In the genomic region with DNA sequence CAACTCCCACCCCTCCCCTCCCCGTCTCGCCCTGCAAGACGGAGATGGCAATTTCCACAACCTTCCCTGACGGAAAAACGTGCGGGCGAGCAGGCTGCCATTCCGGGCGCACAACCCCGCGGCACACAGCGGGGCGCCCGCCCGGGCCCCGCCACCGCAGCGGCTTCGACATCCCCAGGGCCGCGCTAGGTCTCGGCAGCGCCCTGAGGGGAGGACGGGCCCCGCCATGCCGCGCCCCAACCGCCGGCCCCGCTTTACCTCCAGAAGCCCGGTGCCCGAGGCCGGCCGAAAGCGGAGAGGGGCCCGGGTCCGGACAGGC, we compare ENCODE assay signal across 8 cellular contexts. TPM values are rescaled to one million over a fixed set of nuclear protein-coding genes. Genes with fewer than 3 reads are reported as not detected.
DNase-seq lines count a peak whose midpoint lies in the region; ATAC-seq, FAIRE-seq and TF ChIP-seq lines count a peak whose summit lies in the region.

No MANE protein-coding gene starts in this region.

- H3K4me1 ChIP-seq in GM12878 (ENCODE audit: control insufficient read depth, insufficient read depth, low read length) (peaks cover 11% of the 10 kb centered on the region), suprapubic skin (peaks cover 24% of the 10 kb centered on the region)

- no peak for DNase-seq in activated CD4-positive, alpha-beta T cell treated with anti-CD3 and anti-CD28 coated beads, Interleukin-2, amount 10 ng/mL, durations not matched to agents 7 days and 5 days
- DNase-seq in activated CD4-positive, alpha-beta T cell treated with anti-CD3 and anti-CD28 coated beads for 48 hours: no peak
- DNase-seq in GM12878 (ENCODE audit: low read depth, low spot score): no peak
- no peak for DNase-seq in left colon
- no peak for DNase-seq in suprapubic skin (ENCODE audit: low spot score in 2 of 2)
- no peak for DNase-seq in midbrain (lab: John Stamatoyannopoulos, UW)
- DNase-seq in dermis blood vessel endothelial cell: no peak

- no peak for TF ChIP-seq RAD21 in GM12878 (IDR thresholded peaks at IDR 0.05; ENCODE audit: insufficient read depth, low read depth, low read length)

- peaks cover 52% of the 10 kb centered on the region for H3K4me1 Mint-ChIP-seq in activated CD4-positive, alpha-beta T cell treated with anti-CD3 and anti-CD28 coated beads, Interleukin-2, amount 10 ng/mL, durations not matched to agents 7 days and 5 days

- POLR2A ChIA-PET in activated CD4-positive, alpha-beta T cell treated with anti-CD3 and anti-CD28 coated beads, Interleukin-2, amount 10 ng/mL, durations not matched to agents 7 days and 5 days (lab: Charles Lee): no interaction called here
- POLR2A ChIA-PET in GM12878 (lab: Charles Lee): interaction anchor here (1.7 kb wide), 1 partner anchor 78 kb away, joined by 9 read pairs; no protein-coding TSS in a partner anchor

- peaks cover 11% of the 10 kb centered on the region for H3K9me3 Mint-ChIP-seq in activated CD4-positive, alpha-beta T cell treated with anti-CD3 and anti-CD28 coated beads, Interleukin-2, amount 10 ng/mL, durations not matched to agents 7 days and 5 days

- peak overlapping the region; percentile 77 for H3K4me3 Mint-ChIP-seq in activated CD4-positive, alpha-beta T cell treated with anti-CD3 and anti-CD28 coated beads, Interleukin-2, amount 10 ng/mL, durations not matched to agents 7 days and 5 days

- CTCF ChIA-PET in activated CD4-positive, alpha-beta T cell treated with anti-CD3 and anti-CD28 coated beads, Interleukin-2, amount 10 ng/mL, durations not matched to agents 7 days and 5 days (lab: Charles Lee): interaction anchor here (1.3 to 3.1 kb wide), 2 partner anchors 10 to 60 kb away, joined by 3 to 14 read pairs; no protein-coding TSS in a partner anchor
- CTCF ChIA-PET in GM12878 (lab: Yijun Ruan, JAX): interaction anchor here (1.2 to 2.7 kb wide), 2 partner anchors 31 to 32 kb away, joined by 6 to 8 read pairs; no protein-coding TSS in a partner anchor

- RAD21 ChIA-PET in GM12878 (lab: Charles Lee; ENCODE audit: unreplicated experiment): interaction anchor here (1.1 kb wide), 1 partner anchor 22 kb away, joined by 5 read pairs; no protein-coding TSS in a partner anchor

- H3K27me3 ChIP-seq in GM12878 (replicated peaks in 1 of 2; ENCODE audit: control insufficient read depth in 2 of 2, insufficient read depth in 2 of 2, low read length in 1 of 2) (no peaks in the 10 kb centered on the region; a peak in 1 of 4 replicates), suprapubic skin (no peaks in the 10 kb centered on the region)

- peak overlapping the region; percentile 60; the same call in 1 of the 2 replicates for H3K9ac ChIP-seq in GM12878 (ENCODE audit: control insufficient read depth, insufficient read depth, low read length)

- TF ChIP-seq EP300 in GM12878 (IDR thresholded peaks at IDR 0.05; ENCODE audit: borderline replicate concordance in 1 of 2, control insufficient read depth in 1 of 2, low read depth in 2 of 2, low read length in 2 of 2): no peak
- no peak for TF ChIP-seq EP300 in suprapubic skin (IDR thresholded peaks at IDR 0.05)

- in situ Hi-C loops in GM12878 (cut with MboI): loop anchor here (10.0 kb wide), 1 partner anchor 57 kb away; no protein-coding TSS in a partner anchor

- SMC1A ChIA-PET in GM12878 (lab: Charles Lee; ENCODE audit: uncharacterized antibody, unreplicated experiment): interaction anchor here (1.0 kb wide), 1 partner anchor 79 kb away, joined by 3 read pairs; no protein-coding TSS in a partner anchor

- intact Hi-C loops in GM12878 (cut with micrococcal nuclease; ENCODE audit: unreplicated experiment) (no loop called here), left colon (cut with DNase I, micrococcal nuclease) (no loop called here)

- ATAC-seq in HG03342 (IDR thresholded peaks at IDR 0.05; ENCODE audit: unreplicated experiment) (peak; percentile 24), GM12878 (peak; percentile 68), left colon (peak; percentile 57)

- peak overlapping the region; percentile 2 for H2AFZ ChIP-seq in GM12878 (ENCODE audit: control insufficient read depth, low read depth, low read length)

- TF ChIP-seq POLR2A in GM12878 (IDR thresholded peaks at IDR 0.05; ENCODE audit: low read depth, low read length) (no peak), suprapubic skin (IDR thresholded peaks at IDR 0.05) (no peak)

- H3K27ac ChIP-seq in GM12878 (ENCODE audit: control insufficient read depth, insufficient read depth) (no peak overlapping the region; the same call in 1 of the 2 replicates), suprapubic skin (peak overlapping the region; percentile 86)

- peak overlapping the region; percentile 9 for H3K27ac Mint-ChIP-seq in activated CD4-positive, alpha-beta T cell treated with anti-CD3 and anti-CD28 coated beads, Interleukin-2, amount 10 ng/mL, durations not matched to agents 7 days and 5 days

- peak overlapping the region; percentile 70 for H3K4me3 ChIP-seq in GM12878
- H3K4me3 ChIP-seq in suprapubic skin: peak overlapping the region; percentile 85

- H3K27me3 Mint-ChIP-seq in activated CD4-positive, alpha-beta T cell treated with anti-CD3 and anti-CD28 coated beads, Interleukin-2, amount 10 ng/mL, durations not matched to agents 7 days and 5 days: peaks cover 1% of the 10 kb centered on the region

- H3K4me2 ChIP-seq in GM12878 (ENCODE audit: control insufficient read depth, insufficient read depth): peak overlapping the region; percentile 36

- FAIRE-seq in GM12878 (lab: Jason Lieb, UNC): no peak

- H3K9me3 ChIP-seq in GM12878 (replicated peaks; ENCODE audit: control insufficient read depth, insufficient read depth, low read length) (peaks cover 12% of the 10 kb centered on the region), suprapubic skin (no peaks in the 10 kb centered on the region)

- 6% methylated on average over 20 of the region's 37 CpGs for WGBS in GM12878 (ENCODE audit: insufficient coverage, insufficient replicate concordance, low lambda C conversion rate, missing lambda C conversion rate)
- WGBS in suprapubic skin: 4% methylated on average over 9 of the region's 37 CpGs

- peaks cover 33% of the 10 kb centered on the region for H3K36me3 Mint-ChIP-seq in activated CD4-positive, alpha-beta T cell treated with anti-CD3 and anti-CD28 coated beads, Interleukin-2, amount 10 ng/mL, durations not matched to agents 7 days and 5 days (ENCODE audit: low read depth)

- H3K36me3 ChIP-seq in GM12878 (ENCODE audit: control insufficient read depth in 2 of 2, insufficient read depth in 2 of 2, low read length in 1 of 2) (peaks cover 0 to 2% of the 10 kb centered on the region in 2 experiments; a peak in 1 of 4 replicates), suprapubic skin (no peaks in the 10 kb centered on the region)

- no TSS peak for BruUV-seq in GM12878 (replicated peaks; lab: Mats Ljungman, UMichigan)

- TF ChIP-seq CTCF in GM12878 (IDR thresholded peaks at IDR 0.05 in 2 of 3, conservative IDR thresholded peaks at IDR 0.05 in 1 of 3; ENCODE audit: control insufficient read depth in 2 of 3, extremely low read depth in 1 of 3, insufficient read depth in 1 of 3, low read depth in 3 of 3, low read length in 3 of 3) (no peak), suprapubic skin (IDR thresholded peaks at IDR 0.05) (no peak)

- H3K79me2 ChIP-seq in GM12878 (ENCODE audit: control insufficient read depth, insufficient read depth, low read length): peaks cover 18% of the 10 kb centered on the region

- no peaks in the 10 kb centered on the region for H4K20me1 ChIP-seq in GM12878 (ENCODE audit: control insufficient read depth, insufficient read depth)

RNA-seq across cellular contexts. Expression of a gene that starts 0.5 kb away (rescaled TPM):
- 10 to 100 TPM; 44.2 to 45.2 TPM for total RNA-seq in activated CD4-positive, alpha-beta T cell treated with anti-CD3 and anti-CD28 coated beads, Interleukin-2, amount 10 ng/mL, durations not matched to agents 7 days and 5 days
- total RNA-seq in GM12878 (2013; cell fraction: nucleolus; rRNA removed): 11.0 and 13.8 TPM in 2 replicates
- 14.2 and 15.6 TPM in 2 replicates for total RNA-seq in GM12878 (2014; rRNA removed)
- total RNA-seq in GM12878 (2014; rRNA removed; fragmentation: Illumina TruSeq; extraction: Trizol): 7.6 and 9.1 TPM in 2 replicates
- total RNA-seq in GM12878 (2021): 27.8 and 28.2 TPM in 2 replicates
- polyA plus RNA-seq in GM12878 (2011; ENCODE audit: low read depth): 7.1 TPM
- polyA plus RNA-seq in GM12878 (2011; rRNA removed): 3.1 and 11.0 TPM in 2 replicates
- polyA plus RNA-seq in GM12878 (2011; cell fraction: cytosol; rRNA removed): 10.3 and 14.9 TPM in 2 replicates
- 16.2 and 17.7 TPM in 2 replicates for polyA plus RNA-seq in GM12878 (2011; cell fraction: nucleus; rRNA removed)
- 15.1 and 15.2 TPM in 2 replicates for polyA plus RNA-seq in GM12878 (2012)
- polyA plus RNA-seq in GM12878 (2014; fragmentation: Illumina TruSeq; extraction: Trizol): 10.3 and 17.5 TPM in 2 replicates
- 1 to 10 TPM; 6.1 to 7.2 TPM for polyA plus RNA-seq in GM12878 (2014; fragmentation: Nextera tagmentation; extraction: Ambion mirVana)
- 11.5 and 12.0 TPM in 2 replicates for polyA plus RNA-seq in GM12878 (2014; rRNA removed)
- 10 to 100 TPM; 29.4 to 32.4 TPM for polyA plus RNA-seq in GM12878 (2016; fragmentation: Nextera tagmentation; extraction: Ambion mirVana)
- 8.3 and 8.5 TPM in 2 replicates for polyA minus RNA-seq in GM12878 (2011; rRNA and poly(A)+ RNA removed)
- polyA minus RNA-seq in GM12878 (2011; cell fraction: cytosol; rRNA and poly(A)+ RNA removed): 8.6 TPM in 2 replicates
- polyA minus RNA-seq in GM12878 (2011; cell fraction: nucleus; rRNA and poly(A)+ RNA removed): 5.6 and 6.6 TPM in 2 replicates
- 10 to 100 TPM; 17.1 to 26.8 TPM for total RNA-seq in left colon
- 10 to 100 TPM; 14.7 to 30.0 (median 21.3) TPM for total RNA-seq in suprapubic skin
- total RNA-seq in dermis blood vessel endothelial cell: 12.9 and 17.3 TPM in 2 replicates

RNA-seq across cellular contexts. Expression of a gene that starts 18.1 kb away (rescaled TPM):
- total RNA-seq in activated CD4-positive, alpha-beta T cell treated with anti-CD3 and anti-CD28 coated beads, Interleukin-2, amount 10 ng/mL, durations not matched to agents 7 days and 5 days: under 1 TPM; 0.21 to 0.22 TPM
- total RNA-seq in GM12878 (2013; cell fraction: nucleolus; rRNA removed): 0.22 and 0.35 TPM in 2 replicates
- not detected in 2 replicates for total RNA-seq in GM12878 (2014; rRNA removed)
- total RNA-seq in GM12878 (2014; rRNA removed; fragmentation: Illumina TruSeq; extraction: Trizol): not detected in 2 replicates
- total RNA-seq in GM12878 (2021): 0.05 and 0.08 TPM in 2 replicates
- polyA plus RNA-seq in GM12878 (2011; ENCODE audit: low read depth): not detected
- polyA plus RNA-seq in GM12878 (2011; rRNA removed): 0.01 TPM in 1 of 2 replicates, not detected in the other
- polyA plus RNA-seq in GM12878 (2011; cell fraction: cytosol; rRNA removed): 0.01 TPM in 1 of 2 replicates, not detected in the other
- polyA plus RNA-seq in GM12878 (2011; cell fraction: nucleus; rRNA removed): 0.04 TPM in 2 replicates
- 0.06 TPM in 1 of 2 replicates, not detected in the other for polyA plus RNA-seq in GM12878 (2012)
- polyA plus RNA-seq in GM12878 (2014; fragmentation: Illumina TruSeq; extraction: Trizol): 0.01 TPM in 1 of 2 replicates, not detected in the other
- not detected for polyA plus RNA-seq in GM12878 (2014; fragmentation: Nextera tagmentation; extraction: Ambion mirVana)
- polyA plus RNA-seq in GM12878 (2014; rRNA removed): 0.04 TPM in 1 of 2 replicates, not detected in the other
- not detected for polyA plus RNA-seq in GM12878 (2016; fragmentation: Nextera tagmentation; extraction: Ambion mirVana)
- polyA minus RNA-seq in GM12878 (2011; rRNA and poly(A)+ RNA removed): 0.15 TPM in 1 of 2 replicates, not detected in the other
- polyA minus RNA-seq in GM12878 (2011; cell fraction: cytosol; rRNA and poly(A)+ RNA removed): not detected in 2 replicates
- polyA minus RNA-seq in GM12878 (2011; cell fraction: nucleus; rRNA and poly(A)+ RNA removed): not detected in 2 replicates
- under 1 TPM in 1 of 2 donors, not detected in 1; 0.11 TPM for total RNA-seq in left colon
- 1 to 10 TPM in 1 of 4 donors, under 1 TPM in 3; 0.15 to 1.2 (median 0.33) TPM for total RNA-seq in suprapubic skin
- not detected in 2 replicates for total RNA-seq in dermis blood vessel endothelial cell
